ENCODE assay signal across 21 cellular contexts in genomic region chr18:58307441-58307840, GRCh38.
"Had no signal": no experiment of that assay in that cellular context is flagged by ENCODE, and none has a peak within 500 bp of the region (broad histone marks: within the 10 kb centered on the region; RNA-seq: fewer than 3 reads in every experiment).

No MANE protein-coding gene starts in this region.

- DNase-seq: activated CD4-positive, alpha-beta T cell treated with anti-CD3 and anti-CD28 coated beads for 1 hour; activated CD4-positive, alpha-beta T cell treated with anti-CD3 and anti-CD28 coated beads, Interleukin-2, amount 50 U/mL, for 1 hour; activated CD8-positive, alpha-beta T cell treated with anti-CD3 and anti-CD28 coated beads, Interleukin-2, amount 10 ng/mL, durations not matched to agents 7 days and 5 days; activated gamma-delta T cell; adrenal gland; central memory CD4-positive, alpha-beta T cell; dermis blood vessel endothelial cell; effector CD8-positive, alpha-beta T cell; erythroblast; heart left ventricle; islet precursor cell; lower lobe of right lung; naive B cell; nucleus accumbens; spleen; stimulated activated CD4-positive, alpha-beta T cell treated with anti-CD3 and anti-CD28 coated beads, Interleukin-4, amount 100 ng/mL, for 1 hour; stimulated activated naive CD4-positive, alpha-beta T cell; T-cell; thyroid gland; upper lobe of right lung had no signal

- ATAC-seq: activated CD8-positive, alpha-beta T cell treated with anti-CD3 and anti-CD28 coated beads, Interleukin-2, amount 10 ng/mL, durations not matched to agents 7 days and 5 days; activated naive CD4-positive, alpha-beta T cell treated with anti-CD3 and anti-CD28 coated beads, Interleukin-2, amount 50 U/mL, for 72 hours; heart left ventricle; lower lobe of right lung; T-cell; upper lobe of right lung had no signal

- H3K4me1 ChIP-seq: adrenal gland, spleen had no signal

- H3K36me3 ChIP-seq: adrenal gland, heart left ventricle, lower lobe of right lung, spleen, thyroid gland, upper lobe of right lung had no signal

- H3K27me3 ChIP-seq: adrenal gland, heart left ventricle, spleen, thyroid gland, upper lobe of right lung had no signal

- H3K4me3 ChIP-seq: adrenal gland, heart left ventricle, lower lobe of right lung, spleen, thyroid gland, upper lobe of right lung had no signal

- H3K9me3 ChIP-seq: adrenal gland, lower lobe of right lung, thyroid gland had no signal

- H3K27ac ChIP-seq: adrenal gland, heart left ventricle, spleen, thyroid gland, upper lobe of right lung had no signal
